12 cellular contexts compared by ENCODE assay signal in genomic region chr5:148949871-148950863, GRCh38.
DNase-seq lines count a peak whose midpoint lies in the region; ATAC-seq and TF ChIP-seq lines count a peak whose summit lies in the region.
"Had no signal": no experiment of that assay in that cellular context is flagged by ENCODE, and none has a peak within 500 bp of the region (broad histone marks: within the 10 kb centered on the region; RNA-seq: fewer than 3 reads in every experiment).

No MANE protein-coding gene starts in this region.

- DNase-seq in NCI-H2196 (lab: John Stamatoyannopoulos, UW; ENCODE audit: unreplicated experiment) (peak; percentile 8), NCI-H2196 treated with DMSO at 0.1 percent for 48 hours (lab: John Stamatoyannopoulos, UW; ENCODE audit: unreplicated experiment) (no peak), epithelial cell of prostate (ENCODE audit: low read depth, low spot score) (peak; percentile 70), medulla oblongata (ENCODE audit: extremely low spot score) (peak; percentile 67), vagina (ENCODE audit: extremely low spot score in 2 of 2) (no peak), HuH-7 (ENCODE audit: low spot score) (no peak), NCI-H2171 treated with DMSO at 0.1 percent for 48 hours (lab: John Stamatoyannopoulos, UW) (no peak)
- DNase-seq: NCI-H2171; ovary; stimulated activated CD4-positive, alpha-beta T cell treated with anti-CD3 and anti-CD28 coated beads, Interleukin-4, amount 100 ng/mL, for 24 hours had no signal

- no peaks in the 10 kb centered on the region for H3K9me3 ChIP-seq in vagina
- H3K9me3 ChIP-seq: ovary had no signal

- no peak overlapping the region for H3K4me3 ChIP-seq in vagina
- H3K4me3 ChIP-seq: ovary had no signal

- H3K36me3 ChIP-seq in vagina = no peaks in the 10 kb centered on the region
- H3K36me3 ChIP-seq: ovary had no signal

- intact Hi-C loops in vagina (cut with DNase I) = no loop called here

- no peak for TF ChIP-seq POLR2A in vagina (IDR thresholded peaks at IDR 0.05)

- no peak for TF ChIP-seq CTCF in vagina (IDR thresholded peaks at IDR 0.05)

- no peaks in the 10 kb centered on the region for H3K27me3 ChIP-seq in vagina
- H3K27me3 ChIP-seq: ovary had no signal

- peaks cover 16% of the 10 kb centered on the region for H3K4me1 ChIP-seq in vagina

- ATAC-seq in HG02938 (IDR thresholded peaks at IDR 0.05; ENCODE audit: unreplicated experiment) = no peak
- ATAC-seq: left colon had no signal

- H3K27ac ChIP-seq in epithelial cell of prostate (peak overlapping the region; percentile 76), vagina (peak overlapping the region; percentile 58)
- H3K27ac ChIP-seq: ovary had no signal

Comparison
In these comparisons a context has a peak if more than half of its experiments do, and no peak if none do; other contexts are left out.
1. DNase-seq: peak in NCI-H2196 (single experiment), epithelial cell of prostate (single experiment) and medulla oblongata (single experiment); none in NCI-H2196 treated with DMSO at 0.1 percent for 48 hours (single experiment), vagina (0 of 2), HuH-7 (single experiment) and NCI-H2171 treated with DMSO at 0.1 percent for 48 hours (single experiment).